9 cellular contexts compared by ENCODE assay signal in the genomic region with DNA sequence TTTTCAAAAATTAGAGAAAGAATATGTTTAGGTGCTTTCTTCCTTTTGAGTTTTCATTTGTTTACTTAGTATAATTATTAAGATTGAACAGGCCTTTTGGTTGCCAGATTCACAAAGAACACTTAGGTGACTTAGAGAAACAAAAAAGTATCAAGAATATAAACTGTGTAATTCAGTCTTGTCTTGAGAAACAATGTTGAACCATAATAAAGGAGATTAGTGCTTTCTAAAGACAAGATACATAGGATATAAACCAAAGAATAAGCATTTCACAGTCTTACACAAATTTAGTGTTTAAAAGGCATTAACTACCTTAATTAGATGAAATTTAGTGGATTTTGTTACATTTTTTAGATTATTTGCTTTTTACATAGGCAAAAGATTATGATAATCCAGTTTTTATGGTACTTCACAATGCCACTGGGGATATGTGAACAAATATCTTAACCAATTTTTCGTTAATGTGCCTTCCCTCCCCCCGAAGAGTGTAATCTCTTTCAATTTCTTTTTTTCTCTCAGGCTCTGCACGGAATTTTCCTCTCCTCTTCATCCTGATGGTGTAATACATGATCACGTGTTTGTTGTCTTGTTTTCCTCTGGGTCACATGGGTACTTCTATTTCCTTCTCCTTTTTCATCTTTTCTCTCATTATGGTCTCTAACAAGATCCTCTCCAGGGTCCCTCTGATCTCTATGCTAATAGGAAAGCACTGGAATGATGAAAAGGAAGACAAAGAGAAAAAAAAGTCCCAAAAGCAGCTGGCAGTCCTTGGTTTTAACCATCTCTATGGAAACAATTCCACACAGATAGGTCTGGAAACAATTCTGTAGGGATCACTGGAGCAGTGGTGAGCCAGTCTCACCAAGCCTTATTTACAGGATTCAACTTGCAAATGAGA. TPM values are rescaled to one million over a fixed set of nuclear protein-coding genes. Genes with fewer than 3 reads are reported as not detected.
DNase-seq lines count a peak whose midpoint lies in the region; ATAC-seq and TF ChIP-seq lines count a peak whose summit lies in the region.
"Had no signal": no experiment of that assay in that cellular context is flagged by ENCODE, and none has a peak within 500 bp of the region (broad histone marks: within the 10 kb centered on the region; RNA-seq: fewer than 3 reads in every experiment).

No MANE protein-coding gene starts in this region.

- H3K9me3 Mint-ChIP-seq in endodermal cell (no peaks in the 10 kb centered on the region), nephron (no peaks in the 10 kb centered on the region)

- H3K27me3 Mint-ChIP-seq in endodermal cell (ENCODE audit: insufficient read depth) (no peaks in the 10 kb centered on the region), nephron (ENCODE audit: low read depth) (no peaks in the 10 kb centered on the region)

- H3K36me3 ChIP-seq in BLaER1 (no peaks in the 10 kb centered on the region), SJSA1 (peaks cover 10% of the 10 kb centered on the region), endodermal cell (ENCODE audit: control insufficient read depth, insufficient read depth, low read length) (peaks cover under 1% of the 10 kb centered on the region)

- H3K4me1 ChIP-seq in BLaER1 (peaks cover 33% of the 10 kb centered on the region), SJSA1 (replicated peaks) (peaks cover 37% of the 10 kb centered on the region), endodermal cell (ENCODE audit: control insufficient read depth, insufficient read depth, low read length) (no peaks in the 10 kb centered on the region)

- peak overlapping the region; percentile 33 for H3K27ac Mint-ChIP-seq in endodermal cell
- peak overlapping the region; percentile 92 to 100 (median 99) for H3K27ac Mint-ChIP-seq in nephron

- WGBS in endodermal cell (ENCODE audit: insufficient coverage in 1 of 2, insufficient read length in 1 of 2), 2 experiments = 51 to 53% methylated on average over 4 of the region's 4 CpGs

- H4K20me1 ChIP-seq in BLaER1 = peaks cover 6% of the 10 kb centered on the region

- DNase-seq in HL-60 (ENCODE audit: low read depth in 1 of 2, low spot score in 1 of 2) = peak in 1 of 2 experiments; percentile 79
- peak in 1 of 2 experiments; percentile 67 for DNase-seq in SJSA1 (ENCODE audit: low read depth in 1 of 2, low spot score in 2 of 2)
- DNase-seq in endodermal cell = no peak
- no peak for DNase-seq in islet precursor cell
- DNase-seq in GM19240 (ENCODE audit: insufficient read length, low spot score) = no peak

- H3K4me3 Mint-ChIP-seq in endodermal cell = no peak overlapping the region
- peak overlapping the region; percentile 5 to 43 (median 40) for H3K4me3 Mint-ChIP-seq in nephron

- no peaks in the 10 kb centered on the region for H3K27me3 ChIP-seq in BLaER1
- H3K27me3 ChIP-seq in HL-60 (ENCODE audit: insufficient read depth, poor library complexity, severe bottlenecking) = no peaks in the 10 kb centered on the region
- H3K27me3 ChIP-seq in SJSA1 (replicated peaks) = no peaks in the 10 kb centered on the region
- no peaks in the 10 kb centered on the region for H3K27me3 ChIP-seq in endodermal cell (ENCODE audit: control insufficient read depth, insufficient read depth, low read length, poor library complexity, severe bottlenecking)

- no peak for ATAC-seq in GM18873 (IDR thresholded peaks at IDR 0.05; ENCODE audit: low FRiP score, unreplicated experiment)

- H3K27ac ChIP-seq in BLaER1 (peak overlapping the region; percentile 47), HL-60 (replicated peaks) (peak overlapping the region; percentile 74), SJSA1 (peak overlapping the region; percentile 70), endodermal cell (ENCODE audit: low read depth, low read length) (peak overlapping the region; percentile 71)
- H3K27ac ChIP-seq: KMS-11 had no signal

- H3K4me1 Mint-ChIP-seq in endodermal cell (peaks cover 8% of the 10 kb centered on the region), nephron (peaks cover 26% of the 10 kb centered on the region)

- H3K36me3 Mint-ChIP-seq in endodermal cell (ENCODE audit: low read depth) (peaks cover 3% of the 10 kb centered on the region), nephron (ENCODE audit: low read depth) (peaks cover 4% of the 10 kb centered on the region)

- H3K9ac ChIP-seq in BLaER1 (peak overlapping the region; percentile 3; the same call in 1 of the 2 replicates), endodermal cell (ENCODE audit: extremely low read depth, low read length, poor library complexity, severe bottlenecking) (peak overlapping the region; percentile 23)
- H3K9ac ChIP-seq: KMS-11 had no signal

- peak overlapping the region; percentile 55 for H3K4me2 ChIP-seq in BLaER1
- H3K4me2 ChIP-seq: KMS-11 had no signal

- TF ChIP-seq CTCF in HL-60 (IDR thresholded peaks at IDR 0.05; ENCODE audit: insufficient read depth, low read length) (no peak), endodermal cell (conservative IDR thresholded peaks at IDR 0.05) (no peak), nephron (IDR thresholded peaks at IDR 0.05; ENCODE audit: unreplicated experiment in 3 of 3) (no peak)

- no peak overlapping the region for H3K4me3 ChIP-seq in BLaER1
- no peak overlapping the region; the same call in 1 of the 2 replicates for H3K4me3 ChIP-seq in HL-60 (replicated peaks; ENCODE audit: insufficient read depth, low read length)
- no peak overlapping the region for H3K4me3 ChIP-seq in SJSA1
- H3K4me3 ChIP-seq in endodermal cell (ENCODE audit: low read length) = no peak overlapping the region

- H3K9me3 ChIP-seq in BLaER1 (no peaks in the 10 kb centered on the region), SJSA1 (replicated peaks) (no peaks in the 10 kb centered on the region; the same call in 1 of the 2 replicates), endodermal cell (ENCODE audit: control insufficient read depth, low read length) (no peaks in the 10 kb centered on the region)

RNA-seq across cellular contexts. Expression of a gene that starts 3.7 kb away (rescaled TPM):
- total RNA-seq in SJSA1 (2014; rRNA removed; shearing (Covaris generic)) = 19.2 and 33.5 TPM in 2 replicates
- 100 to 1,000 TPM; 217 to 228 TPM for total RNA-seq in endodermal cell
- 345 TPM for polyA plus RNA-seq in endodermal cell (2013, experiment 1 of 2)
- polyA plus RNA-seq in endodermal cell (2013, experiment 2 of 2) = 293 TPM

RNA-seq across cellular contexts. Expression of a gene that starts 4.6 kb away (rescaled TPM):
- total RNA-seq in SJSA1 (2014; rRNA removed; shearing (Covaris generic)) = 3.2 and 3.3 TPM in 2 replicates
- 1 to 10 TPM; 5.0 to 5.3 TPM for total RNA-seq in endodermal cell
- polyA plus RNA-seq in endodermal cell (2013, experiment 1 of 2) = 3.3 TPM
- polyA plus RNA-seq in endodermal cell (2013, experiment 2 of 2) = 3.4 TPM
